18 cellular contexts compared by ENCODE assay signal in the genomic region with DNA sequence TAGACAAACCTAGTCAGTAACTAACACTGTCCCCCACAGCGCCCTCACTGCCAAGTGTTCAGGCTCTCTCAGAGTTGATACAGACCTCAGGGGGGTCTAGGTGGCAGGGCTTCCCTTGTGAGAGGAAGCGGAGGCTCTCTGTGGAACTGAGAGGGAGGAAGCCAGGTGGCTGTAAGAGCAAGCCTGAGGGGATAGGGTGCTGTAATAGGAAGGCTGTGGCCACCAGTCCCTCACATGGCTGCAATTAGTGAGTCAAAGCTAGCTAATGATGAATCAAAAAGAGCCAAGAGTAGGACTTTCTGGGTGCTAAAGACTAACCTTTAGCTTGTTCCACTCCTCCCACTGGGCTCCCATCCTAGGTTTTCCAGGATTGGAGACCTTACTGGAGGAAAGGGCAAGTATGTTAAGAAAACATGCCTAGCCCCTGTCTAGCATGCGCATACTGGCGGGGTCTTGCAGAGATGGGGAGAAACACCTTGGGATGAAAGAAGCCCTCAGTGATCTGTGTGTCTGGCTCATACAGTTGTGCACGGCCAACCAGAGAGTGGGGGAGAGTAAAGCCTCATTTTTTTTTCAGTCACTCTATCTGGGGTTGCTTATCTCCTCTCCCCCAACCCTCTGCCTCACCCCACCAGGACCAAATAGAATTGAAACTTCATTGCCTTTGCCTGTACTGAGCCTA. TPM values are rescaled to one million over a fixed set of nuclear protein-coding genes. Genes with fewer than 3 reads are reported as not detected.
A peak's percentile ranks its signal among the peaks of the same experiment; 100 is the strongest.
DNase-seq lines count a peak whose midpoint lies in the region; FAIRE-seq and TF ChIP-seq lines count a peak whose summit lies in the region.
"Had no signal": no experiment of that assay in that cellular context is flagged by ENCODE, and none has a peak within 500 bp of the region (broad histone marks: within the 10 kb centered on the region; RNA-seq: fewer than 3 reads in every experiment).

No MANE protein-coding gene starts in this region.

- DNase-seq in NCI-H2081 (lab: John Stamatoyannopoulos, UW) (peak; percentile 56 to 67), NCI-H2081 treated with DMSO at 0.1 percent for 48 hours (lab: John Stamatoyannopoulos, UW) (no peak), NCI-H146 treated with DMSO at 0.1 percent for 48 hours (lab: John Stamatoyannopoulos, UW; ENCODE audit: unreplicated experiment) (peak; percentile 99), dorsolateral prefrontal cortex (peak in 1 of 10 donors; percentile 19), putamen (ENCODE audit: low spot score) (peak; percentile 60), NCI-H82 treated with DMSO at 0.1 percent for 48 hours (lab: John Stamatoyannopoulos, UW; ENCODE audit: unreplicated experiment) (no peak), RCC 7860 (ENCODE audit: low spot score) (no peak), iPS-NIHi11 (ENCODE audit: low spot score) (no peak)
- DNase-seq: activated CD4-positive, alpha-beta memory T cell treated with anti-CD3 and anti-CD28 coated beads, Interleukin-2, amount 10 ng/mL, durations not matched to agents 7 days and 5 days; activated naive CD8-positive, alpha-beta T cell treated with anti-CD3 and anti-CD28 coated beads for 36 hours; activated T-cell treated with anti-CD3 and anti-CD28 coated beads, Interleukin-2, amount 50 U/mL, for 48 hours; heart left ventricle; NCI-H1930; stimulated activated CD4-positive, alpha-beta T cell treated with anti-CD3 and anti-CD28 coated beads, Interleukin-15, amount 100 ng/mL, for 24 hours; stimulated activated naive CD4-positive, alpha-beta T cell had no signal

- H3K27me3 ChIP-seq in dorsolateral prefrontal cortex: peaks cover 0 to 66% (median 27%) of the 10 kb centered on the region in 45 donors

- H3K4me3 ChIP-seq in dorsolateral prefrontal cortex: peak overlapping the region; percentile 10 to 93 (median 70)
- H3K4me3 ChIP-seq: heart left ventricle had no signal

- no peak for FAIRE-seq in RCC 7860 (lab: Jason Lieb, UNC)
- FAIRE-seq: H54, islet of Langerhans had no signal

- peak in 1 of 56 donors; percentile 17 for TF ChIP-seq CTCF in dorsolateral prefrontal cortex (IDR thresholded peaks at IDR 0.05 in 54 of 56, conservative IDR thresholded peaks at IDR 0.05 in 2 of 56; ENCODE audit: low read depth in 1 of 56, partially characterized antibody in 56 of 56)

- peak overlapping the region; percentile 77 to 100 (median 98) for H3K27ac ChIP-seq in dorsolateral prefrontal cortex
- H3K27ac ChIP-seq: 22Rv1, heart left ventricle had no signal

- intact Hi-C loops in dorsolateral prefrontal cortex (cut with DNase I): loop anchor here (5.0 kb wide), 2 partner anchors 81 to 86 kb away; no protein-coding TSS in a partner anchor

RNA-seq across cellular contexts. Expression of a gene that starts 13.3 kb away (rescaled TPM):
- total RNA-seq in dorsolateral prefrontal cortex: 100 to 1,000 TPM in 10 of 120 experiments, 10 to 100 TPM in 110; 34.2 to 159 (median 72.8) TPM
- total RNA-seq: activated CD4-positive, alpha-beta memory T cell treated with anti-CD3 and anti-CD28 coated beads, Interleukin-2, amount 10 ng/mL, durations not matched to agents 7 days and 5 days; activated naive CD8-positive, alpha-beta T cell treated with anti-CD3 and anti-CD28 coated beads for 36 hours had no signal

Comparison
In these comparisons a context has a peak if more than half of its experiments do, and no peak if none do; other contexts are left out.
1. DNase-seq: peak in NCI-H2081 (2 of 2), NCI-H146 treated with DMSO at 0.1 percent for 48 hours (single experiment) and putamen (single experiment); none in NCI-H2081 treated with DMSO at 0.1 percent for 48 hours (single experiment), NCI-H82 treated with DMSO at 0.1 percent for 48 hours (single experiment), RCC 7860 (single experiment) and iPS-NIHi11 (single experiment).